Comparison of ENCODE assay signal across 22 cellular contexts in the genomic region with DNA sequence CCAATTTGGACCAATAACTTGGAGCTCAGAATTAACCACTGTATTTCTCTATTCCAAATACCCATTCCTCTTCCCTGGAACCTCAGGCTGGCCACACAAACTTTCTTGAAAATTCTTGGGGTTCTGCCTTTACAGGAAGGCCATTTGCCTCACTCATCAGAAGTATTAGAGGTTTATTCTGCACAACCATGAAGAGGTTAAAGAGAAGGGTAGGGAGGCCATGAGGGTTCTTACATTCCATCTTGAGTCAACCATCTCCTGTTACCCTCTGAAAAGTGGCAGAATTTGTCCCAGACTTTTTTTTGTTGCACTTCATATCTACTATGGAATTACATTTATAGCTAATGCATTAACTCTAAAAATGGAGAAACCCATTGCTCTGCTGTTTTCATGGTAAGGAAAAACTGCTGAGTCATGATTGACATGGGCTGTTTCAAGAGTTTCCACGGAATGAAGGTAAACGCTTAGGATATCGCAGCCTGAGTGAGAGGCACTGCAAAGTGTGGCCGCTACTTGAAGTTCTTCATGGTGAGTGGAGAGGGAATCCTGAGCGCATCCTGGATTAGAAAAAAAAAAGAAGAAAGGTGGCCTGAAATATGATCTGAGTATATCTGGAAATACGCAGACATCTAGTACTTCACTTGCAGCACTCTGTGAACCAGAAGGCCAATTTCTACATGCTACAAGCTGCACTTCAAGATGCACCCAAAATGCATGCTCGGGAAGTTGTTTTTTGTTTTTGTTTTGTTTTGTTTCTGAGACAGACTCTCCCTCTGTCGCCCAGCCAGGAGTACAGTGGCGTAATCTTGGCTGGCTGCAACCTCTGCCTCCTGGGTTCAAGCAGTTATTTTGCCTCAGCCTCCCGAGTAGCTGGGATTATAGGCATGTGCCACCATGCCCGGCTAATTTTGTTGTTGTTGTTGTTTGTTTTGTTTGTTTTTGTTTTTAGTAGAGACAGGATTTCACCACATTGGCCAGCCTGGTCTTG.
A peak's percentile ranks its signal among the peaks of the same experiment; 100 is the strongest.
DNase-seq lines count a peak whose midpoint lies in the region; ATAC-seq, FAIRE-seq and TF ChIP-seq lines count a peak whose summit lies in the region.
"Had no signal": no experiment of that assay in that cellular context is flagged by ENCODE, and none has a peak within 500 bp of the region (broad histone marks: within the 10 kb centered on the region; RNA-seq: fewer than 3 reads in every experiment).

No MANE protein-coding gene starts in this region.

- H3K27ac ChIP-seq in Panc1 (ENCODE audit: low read length) (peak overlapping the region; percentile 54; the same call in 1 of the 2 replicates), esophagus squamous epithelium (peak overlapping the region; percentile 22 to 78 (median 63)), parathyroid adenoma (peak overlapping the region; percentile 53), small intestine (ENCODE audit: low read depth in 1 of 2, low read length in 1 of 2) (no peak overlapping the region)
- H3K27ac ChIP-seq: colonic mucosa, left lung had no signal

- H3K9ac ChIP-seq in parathyroid adenoma, result no peak overlapping the region

- H3K4me1 ChIP-seq in Panc1 (ENCODE audit: control insufficient read depth, insufficient read depth, low read length) (no peaks in the 10 kb centered on the region), esophagus squamous epithelium (peaks cover 9 to 30% (median 14%) of the 10 kb centered on the region in 3 donors), parathyroid adenoma (peaks cover 48% of the 10 kb centered on the region), small intestine (ENCODE audit: control insufficient read depth in 2 of 2, insufficient read depth in 1 of 2, low read depth in 1 of 2, low read length in 1 of 2) (no peaks in the 10 kb centered on the region)
- H3K4me1 ChIP-seq: colonic mucosa, left lung had no signal

- 83% methylated on average over 11 of the region's 11 CpGs for WGBS in esophagus squamous epithelium, 2 donors
- 83 to 94% (median 85%) methylated on average over 11 of the region's 11 CpGs for WGBS in small intestine, 3 donors

- CTCF ChIA-PET in Panc1 (lab: Charles Lee), result no interaction called here

- no peak for ATAC-seq in Panc1
- ATAC-seq: HCT116; stimulated activated naive CD8-positive, alpha-beta T cell treated with anti-CD3 and anti-CD28 coated beads, Interleukin-15, amount 100 ng/mL, for 72 hours had no signal

- no peak for TF ChIP-seq POLR2A in GM12892 (IDR thresholded peaks at IDR 0.05; ENCODE audit: low read depth, low read length)
- TF ChIP-seq POLR2A in esophagus squamous epithelium (IDR thresholded peaks at IDR 0.05), result no peak

- no peak for TF ChIP-seq CTCF in Panc1 (IDR thresholded peaks at IDR 0.05)
- TF ChIP-seq CTCF in esophagus squamous epithelium (IDR thresholded peaks at IDR 0.05), result no peak
- TF ChIP-seq CTCF in parathyroid adenoma (IDR thresholded peaks at IDR 0.05), result no peak
- TF ChIP-seq CTCF in foreskin fibroblast (IDR thresholded peaks at IDR 0.05; ENCODE audit: low read depth, low read length), result no peak

- BruUV-seq in Panc1 (replicated peaks; lab: Mats Ljungman, UMichigan), result no TSS peak

- H3K4me2 ChIP-seq in parathyroid adenoma (ENCODE audit: low read length), result peak overlapping the region; percentile 5

- in situ Hi-C loops in Panc1 (cut with HindIII; ENCODE audit: low pct_unique_long_range_greater_than_20kb, low sequenced_read_pairs), result no loop called here

- H3K4me3 ChIP-seq in Panc1 (ENCODE audit: low read depth in 2 of 2, low read length in 2 of 2) (no peak overlapping the region), esophagus squamous epithelium (no peak overlapping the region), parathyroid adenoma (ENCODE audit: low read depth, low read length) (no peak overlapping the region), small intestine (ENCODE audit: low read depth in 1 of 2, low read length in 2 of 2) (no peak overlapping the region), foreskin fibroblast (ENCODE audit: low read depth in 1 of 2, low read length in 2 of 2) (no peak overlapping the region)
- H3K4me3 ChIP-seq: colonic mucosa, left lung had no signal

- no peaks in the 10 kb centered on the region for H3K9me3 ChIP-seq in Panc1 (ENCODE audit: control insufficient read depth, insufficient read depth, low read depth, low read length)
- no peaks in the 10 kb centered on the region for H3K9me3 ChIP-seq in esophagus squamous epithelium
- H3K9me3 ChIP-seq in parathyroid adenoma (ENCODE audit: control insufficient read depth, low read length), result no peaks in the 10 kb centered on the region
- H3K9me3 ChIP-seq in small intestine (ENCODE audit: control insufficient read depth, low read depth), result no peaks in the 10 kb centered on the region
- H3K9me3 ChIP-seq: colonic mucosa had no signal

- no peaks in the 10 kb centered on the region for H3K36me3 ChIP-seq in Panc1 (ENCODE audit: control insufficient read depth, insufficient read depth, low read length)
- H3K36me3 ChIP-seq in esophagus squamous epithelium, result peaks cover 0 to 44% (median 4%) of the 10 kb centered on the region in 3 donors
- H3K36me3 ChIP-seq in parathyroid adenoma (ENCODE audit: control insufficient read depth, insufficient read depth, low read length), result no peaks in the 10 kb centered on the region
- no peaks in the 10 kb centered on the region for H3K36me3 ChIP-seq in small intestine (ENCODE audit: control insufficient read depth in 2 of 2, insufficient read depth in 2 of 2, low read length in 2 of 2)
- H3K36me3 ChIP-seq: colonic mucosa, left lung had no signal

- H3K27me3 ChIP-seq in Panc1 (ENCODE audit: control insufficient read depth, insufficient read depth, low read length) (no peaks in the 10 kb centered on the region), esophagus squamous epithelium (no peaks in the 10 kb centered on the region), parathyroid adenoma (ENCODE audit: control insufficient read depth, insufficient read depth, low read length) (no peaks in the 10 kb centered on the region), small intestine (ENCODE audit: control insufficient read depth in 2 of 2, insufficient read depth in 2 of 2, low read length in 2 of 2) (no peaks in the 10 kb centered on the region)
- H3K27me3 ChIP-seq: colonic mucosa, left lung had no signal

- H3K79me2 ChIP-seq in parathyroid adenoma, result peaks cover 51% of the 10 kb centered on the region

- intact Hi-C loops in Panc1 (cut with micrococcal nuclease; ENCODE audit: unreplicated experiment), result no loop called here
- intact Hi-C loops in esophagus squamous epithelium (cut with DNase I), result no loop called here

- FAIRE-seq in GM12892 (lab: Jason Lieb, UNC) (peak; percentile 38), small intestine (lab: Jason Lieb, UNC) (no peak)
- FAIRE-seq: endometrium, urothelium cell line had no signal

- no peak overlapping the region for H2AFZ ChIP-seq in parathyroid adenoma

- DNase-seq in GM12892 (ENCODE audit: insufficient read length), result no peak
- DNase-seq in Panc1 (ENCODE audit: low read depth, low spot score), result no peak
- no peak for DNase-seq in esophagus squamous epithelium (lab: John Stamatoyannopoulos, UW)
- no peak for DNase-seq in NCI-H2107 (lab: John Stamatoyannopoulos, UW)
- DNase-seq in SKM-1 treated with dmso at 0.1 percent for 144 hours (lab: John Stamatoyannopoulos, UW; ENCODE audit: unreplicated experiment), result no peak
- no peak for DNase-seq in small intestine
- no peak for DNase-seq in foreskin fibroblast
- DNase-seq: activated gamma-delta T cell; anterior cingulate cortex; foreskin melanocyte; NCI-H446 treated with DMSO at 0.1 percent for 48 hours; NK-92 treated with Interleukin-12 subunit alpha and Interleukin-12 subunit beta, amount 100 ng/mL, for 24 hours; occipital lobe; stimulated activated CD4-positive, alpha-beta T cell treated with anti-CD3 and anti-CD28 coated beads, Interleukin-2, amount 100 ng/mL, for 24 hours; stimulated activated naive CD8-positive, alpha-beta T cell treated with anti-CD3 and anti-CD28 coated beads, Interleukin-15, amount 100 ng/mL, for 72 hours; T-helper 1 cell had no signal

- POLR2A ChIA-PET in Panc1 (lab: Charles Lee), result interaction anchor here (0.7 kb wide), 1 partner anchor 52 kb away, joined by 3 read pairs; no protein-coding TSS in a partner anchor

Comparison
In these comparisons a context has a peak if more than half of its experiments do, and no peak if none do; other contexts are left out.
1. H3K27ac ChIP-seq: peak in Panc1 (single experiment), esophagus squamous epithelium (4 of 4) and parathyroid adenoma (single experiment); none in small intestine (0 of 2).